Comparison of ENCODE assay signal across 20 cellular contexts in the genomic region with DNA sequence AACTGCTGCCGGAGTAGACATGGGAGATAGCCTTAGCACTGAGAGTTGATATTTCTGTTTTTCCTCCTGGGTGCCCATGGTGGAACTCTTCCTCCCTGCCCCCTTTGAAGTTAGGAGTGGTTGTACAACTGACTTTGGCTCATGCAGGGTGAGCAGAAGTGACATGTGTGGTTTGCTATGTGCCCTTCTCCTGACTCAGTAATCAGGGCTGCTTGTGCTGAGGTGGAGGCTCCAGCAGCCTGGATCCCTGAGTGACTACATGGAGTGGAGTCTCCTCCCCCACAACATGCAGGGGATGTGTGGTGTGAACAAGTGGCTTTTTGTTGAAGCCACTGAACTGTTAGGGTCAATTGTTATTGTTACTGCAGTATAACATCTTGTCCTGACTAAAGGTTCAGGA.
"Had no signal": no experiment of that assay in that cellular context is flagged by ENCODE, and none has a peak within 500 bp of the region (broad histone marks: within the 10 kb centered on the region; RNA-seq: fewer than 3 reads in every experiment).

No MANE protein-coding gene starts in this region.

- DNase-seq: activated CD4-positive, alpha-beta memory T cell treated with anti-CD3 and anti-CD28 coated beads, Interleukin-2, amount 10 ng/mL, durations not matched to agents 7 days and 5 days; activated CD4-positive, alpha-beta T cell treated with anti-CD3 and anti-CD28 coated beads, Interleukin-2, amount 10 ng/mL, durations not matched to agents 24 days and 14 days; activated effector memory CD4-positive, alpha-beta T cell treated with anti-CD3 and anti-CD28 coated beads, Interleukin-2, amount 50 U/mL, for 16 hours; activated naive CD4-positive, alpha-beta T cell treated with anti-CD3 and anti-CD28 coated beads, Interleukin-2, amount 10 ng/mL, durations not matched to agents 7 days and 5 days; effector memory CD8-positive, alpha-beta T cell; naive thymus-derived CD4-positive, alpha-beta T cell; retina; sigmoid colon; stimulated activated CD4-positive, alpha-beta T cell treated with anti-CD3 and anti-CD28 coated beads, Interleukin-2, amount 100 ng/mL, for 48 hours; stimulated activated CD8-positive, alpha-beta memory T cell treated with anti-CD3 and anti-CD28 coated beads, Interleukin-4, amount 100 ng/mL, for 48 hours; stimulated activated naive B cell treated with anti-CD40 and anti-IgM and Interleukin-4, amounts not matched to agents 10 μg/mL and 1 μg/mL and 100 μg/mL, for 72 hours; T-helper 17 cell; transverse colon; uterus had no signal

- H3K36me3 ChIP-seq: esophagus muscularis mucosa, heart right ventricle, sigmoid colon, transverse colon, uterus had no signal

- H3K27me3 Mint-ChIP-seq: activated CD4-positive, alpha-beta memory T cell treated with anti-CD3 and anti-CD28 coated beads, Interleukin-2, amount 10 ng/mL, durations not matched to agents 7 days and 5 days; activated CD4-positive, alpha-beta T cell treated with anti-CD3 and anti-CD28 coated beads, Interleukin-2, amount 10 ng/mL, durations not matched to agents 24 days and 14 days had no signal

- H3K27me3 ChIP-seq: uterus had no signal

- H3K4me1 ChIP-seq: esophagus muscularis mucosa, heart right ventricle, sigmoid colon, transverse colon, uterus had no signal

- H3K4me3 Mint-ChIP-seq: activated CD4-positive, alpha-beta memory T cell treated with anti-CD3 and anti-CD28 coated beads, Interleukin-2, amount 10 ng/mL, durations not matched to agents 7 days and 5 days; activated CD4-positive, alpha-beta T cell treated with anti-CD3 and anti-CD28 coated beads, Interleukin-2, amount 10 ng/mL, durations not matched to agents 24 days and 14 days; activated naive CD4-positive, alpha-beta T cell treated with anti-CD3 and anti-CD28 coated beads, Interleukin-2, amount 10 ng/mL, durations not matched to agents 7 days and 5 days; brain; effector memory CD8-positive, alpha-beta T cell; naive thymus-derived CD4-positive, alpha-beta T cell; stimulated activated naive B cell treated with anti-CD40 and anti-IgM and Interleukin-4, amounts not matched to agents 10 μg/mL and 1 μg/mL and 100 μg/mL, for 72 hours; T-helper 17 cell had no signal

- H3K9me3 Mint-ChIP-seq: activated CD4-positive, alpha-beta memory T cell treated with anti-CD3 and anti-CD28 coated beads, Interleukin-2, amount 10 ng/mL, durations not matched to agents 7 days and 5 days; activated CD4-positive, alpha-beta T cell treated with anti-CD3 and anti-CD28 coated beads, Interleukin-2, amount 10 ng/mL, durations not matched to agents 24 days and 14 days; activated naive CD4-positive, alpha-beta T cell treated with anti-CD3 and anti-CD28 coated beads, Interleukin-2, amount 10 ng/mL, durations not matched to agents 7 days and 5 days had no signal

- H3K9me3 ChIP-seq: transverse colon, uterus had no signal

- H3K27ac ChIP-seq: esophagus muscularis mucosa, heart right ventricle, sigmoid colon, transverse colon, uterus had no signal

- H3K27ac Mint-ChIP-seq: activated CD4-positive, alpha-beta memory T cell treated with anti-CD3 and anti-CD28 coated beads, Interleukin-2, amount 10 ng/mL, durations not matched to agents 7 days and 5 days; activated CD4-positive, alpha-beta T cell treated with anti-CD3 and anti-CD28 coated beads, Interleukin-2, amount 10 ng/mL, durations not matched to agents 24 days and 14 days; activated naive CD4-positive, alpha-beta T cell treated with anti-CD3 and anti-CD28 coated beads, Interleukin-2, amount 10 ng/mL, durations not matched to agents 7 days and 5 days; brain; effector memory CD8-positive, alpha-beta T cell; naive thymus-derived CD4-positive, alpha-beta T cell; progenitor cell of endocrine pancreas; stimulated activated naive B cell treated with anti-CD40 and anti-IgM and Interleukin-4, amounts not matched to agents 10 μg/mL and 1 μg/mL and 100 μg/mL, for 72 hours; T-helper 17 cell had no signal

- ATAC-seq: activated CD4-positive, CD25-positive, alpha-beta regulatory T cell treated with anti-CD3 and anti-CD28 coated beads, Interleukin-2, amount 50 U/mL, for 24 hours; effector memory CD8-positive, alpha-beta T cell; naive thymus-derived CD4-positive, alpha-beta T cell; stimulated activated naive B cell treated with anti-CD40 and anti-IgM and Interleukin-4, amounts not matched to agents 10 μg/mL and 1 μg/mL and 100 μg/mL, for 72 hours; T-helper 17 cell had no signal

- H3K4me3 ChIP-seq: esophagus muscularis mucosa, heart right ventricle, lung, sigmoid colon, transverse colon, uterus had no signal

- H3K36me3 Mint-ChIP-seq: activated naive CD4-positive, alpha-beta T cell treated with anti-CD3 and anti-CD28 coated beads, Interleukin-2, amount 10 ng/mL, durations not matched to agents 7 days and 5 days; brain; naive thymus-derived CD4-positive, alpha-beta T cell; stimulated activated naive B cell treated with anti-CD40 and anti-IgM and Interleukin-4, amounts not matched to agents 10 μg/mL and 1 μg/mL and 100 μg/mL, for 72 hours had no signal

- H3K4me1 Mint-ChIP-seq: activated CD4-positive, alpha-beta memory T cell treated with anti-CD3 and anti-CD28 coated beads, Interleukin-2, amount 10 ng/mL, durations not matched to agents 7 days and 5 days; activated CD4-positive, alpha-beta T cell treated with anti-CD3 and anti-CD28 coated beads, Interleukin-2, amount 10 ng/mL, durations not matched to agents 24 days and 14 days; activated naive CD4-positive, alpha-beta T cell treated with anti-CD3 and anti-CD28 coated beads, Interleukin-2, amount 10 ng/mL, durations not matched to agents 7 days and 5 days; naive thymus-derived CD4-positive, alpha-beta T cell; stimulated activated naive B cell treated with anti-CD40 and anti-IgM and Interleukin-4, amounts not matched to agents 10 μg/mL and 1 μg/mL and 100 μg/mL, for 72 hours had no signal
